21 cellular contexts compared by ENCODE assay signal in the genomic region with DNA sequence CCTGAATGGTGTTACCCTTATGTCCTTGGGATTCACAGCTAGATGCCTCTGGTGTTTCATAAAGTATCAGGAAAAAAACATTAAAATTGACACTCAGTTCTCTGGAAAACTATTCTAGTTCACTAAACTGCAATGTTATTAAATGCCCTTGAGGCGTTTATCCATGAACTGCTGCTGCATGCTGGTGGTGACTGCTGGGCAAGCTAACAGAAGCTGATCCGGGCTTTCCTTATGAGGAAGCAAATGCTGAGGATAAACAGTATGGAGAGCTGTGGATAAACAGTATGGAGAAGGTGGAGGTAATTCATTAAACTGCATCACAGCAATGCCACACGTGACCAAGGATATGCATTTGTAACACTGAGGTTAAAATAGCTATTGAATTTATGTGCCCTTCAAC.
A peak's percentile ranks its signal among the peaks of the same experiment; 100 is the strongest.
DNase-seq lines count a peak whose midpoint lies in the region; ATAC-seq and TF ChIP-seq lines count a peak whose summit lies in the region.
"Had no signal": no experiment of that assay in that cellular context is flagged by ENCODE, and none has a peak within 500 bp of the region (broad histone marks: within the 10 kb centered on the region; RNA-seq: fewer than 3 reads in every experiment).

No MANE protein-coding gene starts in this region.

- H3K4me3 ChIP-seq in transverse colon (no peak overlapping the region), PC-3 (ENCODE audit: low read length) (no peak overlapping the region)
- H3K4me3 ChIP-seq: GM12878, GM23248 had no signal

- peaks cover 0 to 34% (median 16%) of the 10 kb centered on the region in 4 donors for H3K4me1 ChIP-seq in transverse colon
- no peaks in the 10 kb centered on the region for H3K4me1 ChIP-seq in PC-3 (ENCODE audit: insufficient read depth, low read length)

- 38 to 62% methylated on average over 3 of the region's 3 CpGs for WGBS in transverse colon (ENCODE audit: low coverage in 1 of 2), 2 donors

- TF ChIP-seq POLR2A in transverse colon (IDR thresholded peaks at IDR 0.05), result no peak

- H3F3A ChIP-seq in PC-3 (ENCODE audit: low read length, unreplicated experiment), result no peaks in the 10 kb centered on the region

- H3K4me1 Mint-ChIP-seq in brain, result peaks cover 43% of the 10 kb centered on the region
- peaks cover 49% of the 10 kb centered on the region for H3K4me1 Mint-ChIP-seq in nephron

- H3K36me3 ChIP-seq in transverse colon (no peaks in the 10 kb centered on the region), PC-3 (ENCODE audit: low read depth, low read length) (no peaks in the 10 kb centered on the region)

- H3K27ac Mint-ChIP-seq in brain, result peak overlapping the region in 3 of 5 experiments; percentile 42 to 74 (median 51)
- peak overlapping the region; percentile 31 to 82 (median 81) for H3K27ac Mint-ChIP-seq in nephron
- H3K27ac Mint-ChIP-seq: activated naive CD8-positive, alpha-beta T cell treated with anti-CD3 and anti-CD28 coated beads for 36 hours; activated T-helper 1 cell treated with anti-CD3 and anti-CD28 coated beads, Interleukin-12 subunit alpha, Interleukin-12 subunit beta, Interleukin-2, Interleukin-4 antibody, amounts not matched to agents 30 ng/mL and 10 ng/mL and 1 ng/mL, durations not matched to agents 14 hours and 24 hours and 36 hours; B cell; mesothelial cell of epicardium; T-helper 17 cell had no signal

- intact Hi-C loops in left cardiac atrium (cut with DNase I), result no loop called here
- intact Hi-C loops in transverse colon (cut with DNase I; ENCODE audit: low total_unique reads), result no loop called here
- intact Hi-C loops in PC-3 (cut with micrococcal nuclease), result no loop called here

- H3K27ac ChIP-seq in transverse colon (peak overlapping the region; percentile 24 to 67 (median 46)), PC-3 (ENCODE audit: low read length) (no peak overlapping the region)
- H3K27ac ChIP-seq: GM23248 had no signal

- H3K27me3 Mint-ChIP-seq in brain, result no peaks in the 10 kb centered on the region
- no peaks in the 10 kb centered on the region for H3K27me3 Mint-ChIP-seq in nephron (ENCODE audit: low read depth)
- H3K27me3 Mint-ChIP-seq: activated naive CD8-positive, alpha-beta T cell treated with anti-CD3 and anti-CD28 coated beads for 36 hours; B cell; T-helper 17 cell had no signal

- H3K36me3 Mint-ChIP-seq in brain (no peaks in the 10 kb centered on the region), nephron (ENCODE audit: low read depth) (no peaks in the 10 kb centered on the region)
- H3K36me3 Mint-ChIP-seq: mesothelial cell of epicardium, WTC11 had no signal

- BruUV-seq in PC-3 (replicated peaks; lab: Mats Ljungman, UMichigan), result no TSS peak

- in situ Hi-C loops in transverse colon (cut with MboI; ENCODE audit: low pct_ligation_motif_present in 1 of 4, low pct_unique_long_range_greater_than_20kb in 1 of 4, low sequenced_read_pairs in 3 of 4), result no loop called here

- H2AFZ ChIP-seq in PC-3 (ENCODE audit: low read length), result no peak overlapping the region
- H2AFZ ChIP-seq: GM23248 had no signal

- peak; percentile 49 to 59 for ATAC-seq in left cardiac atrium
- no peak for ATAC-seq in GM19351 (IDR thresholded peaks at IDR 0.05; ENCODE audit: unreplicated experiment)
- ATAC-seq in PC-3, result no peak
- ATAC-seq: GM12878, T-helper 17 cell had no signal

- no peak overlapping the region for H3K9ac ChIP-seq in PC-3 (ENCODE audit: low read length)
- H3K9ac ChIP-seq: GM23248 had no signal

- H3K4me2 ChIP-seq in PC-3 (ENCODE audit: low read length), result no peak overlapping the region

- no peak for TF ChIP-seq EP300 in transverse colon (IDR thresholded peaks at IDR 0.05; ENCODE audit: low read depth)

- POLR2A ChIA-PET in PC-3 (lab: Charles Lee; ENCODE audit: unreplicated experiment), result no interaction called here

- no peaks in the 10 kb centered on the region for H4K20me1 ChIP-seq in PC-3 (ENCODE audit: low read length)

- H3K9me2 ChIP-seq in PC-3 (replicated peaks; ENCODE audit: low read length), result no peaks in the 10 kb centered on the region

- TF ChIP-seq CTCF in brain (conservative IDR thresholded peaks at IDR 0.05) (no peak), nephron (IDR thresholded peaks at IDR 0.05; ENCODE audit: unreplicated experiment in 3 of 3) (no peak), transverse colon (IDR thresholded peaks at IDR 0.05) (no peak), PC-3 (conservative IDR thresholded peaks at IDR 0.05; ENCODE audit: low read depth, low read length) (no peak)

- DNase-seq in left cardiac atrium (no peak), transverse colon (no peak), GOT3 (lab: John Stamatoyannopoulos, UW) (no peak), PC-3 (no peak)
- DNase-seq: activated naive CD8-positive, alpha-beta T cell treated with anti-CD3 and anti-CD28 coated beads for 36 hours; Calu3; central memory CD4-positive, alpha-beta T cell; GDM1; MM.1S; NCI-H187 treated with DMSO at 0.1 percent for 48 hours; stimulated activated CD4-positive, alpha-beta T cell treated with anti-CD3 and anti-CD28 coated beads, Interleukin-2, amount 100 ng/mL, for 24 hours; T-helper 17 cell had no signal

- CTCF ChIA-PET in PC-3 (lab: Charles Lee), result no interaction called here

- H3K4me3 Mint-ChIP-seq in brain (peak overlapping the region in 1 of 5 experiments; percentile 26), nephron (no peak overlapping the region)
- H3K4me3 Mint-ChIP-seq: activated naive CD8-positive, alpha-beta T cell treated with anti-CD3 and anti-CD28 coated beads for 36 hours; activated T-helper 1 cell treated with anti-CD3 and anti-CD28 coated beads, Interleukin-12 subunit alpha, Interleukin-12 subunit beta, Interleukin-2, Interleukin-4 antibody, amounts not matched to agents 30 ng/mL and 10 ng/mL and 1 ng/mL, durations not matched to agents 14 hours and 24 hours and 36 hours; B cell; mesothelial cell of epicardium; T-helper 17 cell; WTC11 had no signal

- H3K79me2 ChIP-seq in PC-3 (ENCODE audit: low read length), result no peaks in the 10 kb centered on the region

- H3K9me3 Mint-ChIP-seq in brain (no peaks in the 10 kb centered on the region), nephron (no peaks in the 10 kb centered on the region)
- H3K9me3 Mint-ChIP-seq: activated naive CD8-positive, alpha-beta T cell treated with anti-CD3 and anti-CD28 coated beads for 36 hours; WTC11 had no signal

- H3K9me3 ChIP-seq in transverse colon (no peaks in the 10 kb centered on the region), PC-3 (ENCODE audit: low read length) (no peaks in the 10 kb centered on the region)

- H3K27me3 ChIP-seq in transverse colon, result no peaks in the 10 kb centered on the region
- no peaks in the 10 kb centered on the region for H3K27me3 ChIP-seq in PC-3 (ENCODE audit: low read length)

Comparison
In these comparisons a context has a peak if more than half of its experiments do, and no peak if none do; other contexts are left out.
1. ATAC-seq: peak in left cardiac atrium (2 of 2); none in GM19351 (single experiment) and PC-3 (single experiment).